ENCODE assay signal across 28 cellular contexts in the genomic region with DNA sequence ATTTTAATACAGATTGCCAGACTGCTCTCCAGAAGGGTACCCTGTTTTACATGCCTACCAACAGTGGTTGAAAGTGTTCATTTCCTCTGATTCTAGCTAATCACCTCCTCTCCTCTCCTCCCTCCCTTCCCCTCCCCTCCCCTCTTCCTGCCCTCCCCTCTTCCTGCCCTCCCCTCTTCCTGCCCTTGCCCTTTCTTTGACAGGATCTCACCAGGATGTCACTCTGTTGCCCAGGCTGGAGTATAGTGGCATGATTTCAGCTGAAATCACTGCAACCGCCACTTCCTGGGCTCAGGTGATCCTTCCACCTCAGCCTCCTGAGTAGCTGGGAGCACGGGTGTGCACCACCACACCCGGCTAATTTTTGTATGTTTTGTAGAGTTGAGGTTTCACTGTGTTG.
"Had no signal": no experiment of that assay in that cellular context is flagged by ENCODE, and none has a peak within 500 bp of the region (broad histone marks: within the 10 kb centered on the region; RNA-seq: fewer than 3 reads in every experiment).

No MANE protein-coding gene starts in this region.

- H3K4me3 ChIP-seq: coronary artery, esophagus squamous epithelium, heart right ventricle, left lung, mucosa of descending colon, pancreas, right lobe of liver, stomach, thyroid gland, vagina had no signal

- H3K9me3 Mint-ChIP-seq: mesothelial cell of epicardium had no signal

- H3K4me1 ChIP-seq: esophagus squamous epithelium, left lung, thyroid gland, vagina had no signal

- H3K4me3 Mint-ChIP-seq: mesothelial cell of epicardium, naive B cell had no signal

- H3K9me3 ChIP-seq: esophagus squamous epithelium, heart right ventricle, left lung, mucosa of descending colon, pancreas, right lobe of liver, stomach, thyroid gland, vagina had no signal

- H3K27ac ChIP-seq: coronary artery, esophagus squamous epithelium, heart right ventricle, left lung, pancreas, right lobe of liver, stomach, thyroid gland, vagina had no signal

- ATAC-seq: heart right ventricle, left cardiac atrium, left lung, mucosa of descending colon, pancreas, right lobe of liver had no signal

- H3K27me3 Mint-ChIP-seq: naive B cell, progenitor cell of endocrine pancreas had no signal

- H3K36me3 ChIP-seq: pancreas had no signal

- H3K27ac Mint-ChIP-seq: mesothelial cell of epicardium, progenitor cell of endocrine pancreas had no signal

- DNase-seq: dermis blood vessel endothelial cell; effector memory CD4-positive, alpha-beta T cell; erythroblast; esophagus squamous epithelium; foreskin melanocyte; glutamatergic neuron; heart right ventricle; hippocampal formation; left cardiac atrium; left lung; mesenchymal stem cell; mucosa of descending colon; naive B cell; pancreas; right lobe of liver; small intestine; stimulated activated CD4-positive, alpha-beta T cell treated with anti-CD3 and anti-CD28 coated beads, Interleukin-12 subunit alpha, Interleukin-12 subunit beta, amount 100 ng/mL, for 4 hours; stimulated activated CD4-positive, alpha-beta T cell treated with anti-CD3 and anti-CD28 coated beads, Interleukin-1b, Interleukin-23, amount 100 ng/mL, for 48 hours; stimulated activated CD4-positive, alpha-beta T cell treated with anti-CD3 and anti-CD28 coated beads, Interleukin-4, amount 100 ng/mL, for 1 hour; stimulated activated CD8-positive, alpha-beta memory T cell treated with anti-CD3 and anti-CD28 coated beads, Interleukin-4, amount 100 ng/mL, for 48 hours; stimulated activated naive CD4-positive, alpha-beta T cell treated with Interleukin-2 at 50 U/mL for 16 hours; stomach; thyroid gland; trophoblast cell had no signal

- H3K27me3 ChIP-seq: esophagus squamous epithelium, heart right ventricle, left lung, pancreas, right lobe of liver, stomach, thyroid gland, vagina had no signal
